In genomic region chr1:65791396-65791795, GRCh38 we compare ENCODE assay signal across 15 cellular contexts.
A peak's percentile ranks its signal among the peaks of the same experiment; 100 is the strongest.
DNase-seq lines count a peak whose midpoint lies in the region; ATAC-seq and TF ChIP-seq lines count a peak whose summit lies in the region.
"Had no signal": no experiment of that assay in that cellular context is flagged by ENCODE, and none has a peak within 500 bp of the region (broad histone marks: within the 10 kb centered on the region; RNA-seq: fewer than 3 reads in every experiment).

No MANE protein-coding gene starts in this region.

- H3K9ac ChIP-seq in Loucy (ENCODE audit: low read depth, low read length, poor library complexity, severe bottlenecking): no peak overlapping the region

- H3K9me3 Mint-ChIP-seq in nephron progenitor cell: peaks cover 23% of the 10 kb centered on the region

- H3K27me3 ChIP-seq in Loucy (ENCODE audit: insufficient read depth, low read length, poor library complexity, severe bottlenecking): no peaks in the 10 kb centered on the region
- H3K27me3 ChIP-seq: SJCRH30, thyroid gland had no signal

- H3K4me3 ChIP-seq in Loucy (ENCODE audit: low read length, poor library complexity, severe bottlenecking): no peak overlapping the region
- H3K4me3 ChIP-seq: SJCRH30, thyroid gland had no signal

- DNase-seq in AG20443 (ENCODE audit: low spot score) (peak; percentile 26), fibroblast of gingiva (ENCODE audit: low read depth) (peak; percentile 50), nephron progenitor cell (no peak), GM13976 (ENCODE audit: low spot score) (no peak)
- DNase-seq in NK-92 treated with Interleukin-12 subunit alpha and Interleukin-12 subunit beta, amount 100 ng/mL, for 24 hours (lab: John Stamatoyannopoulos, UW): no peak
- DNase-seq: activated CD4-positive, alpha-beta T cell treated with anti-CD3 and anti-CD28 coated beads, Interleukin-2, amount 50 U/mL, for 4 hours; heart right ventricle; psoas muscle; SJCRH30; stimulated activated CD4-positive, alpha-beta T cell treated with anti-CD3 and anti-CD28 coated beads, Interleukin-1b, Interleukin-23, amount 100 ng/mL, for 48 hours; stimulated activated CD8-positive, alpha-beta memory T cell treated with anti-CD3 and anti-CD28 coated beads, Interleukin-4, amount 100 ng/mL, for 48 hours; thyroid gland had no signal

- no peak for TF ChIP-seq CTCF in Loucy (conservative IDR thresholded peaks at IDR 0.05; ENCODE audit: low read length)
- TF ChIP-seq CTCF in nephron progenitor cell (IDR thresholded peaks at IDR 0.05): no peak
- TF ChIP-seq CTCF in GM13976 (IDR thresholded peaks at IDR 0.05; ENCODE audit: borderline replicate concordance, control extremely low read depth, extremely low read depth, insufficient read depth, missing control alignments): no peak

- H3K4me1 ChIP-seq in Loucy (ENCODE audit: insufficient read depth, low read length, poor library complexity, severe bottlenecking): peaks cover 3% of the 10 kb centered on the region
- H3K4me1 ChIP-seq: psoas muscle, SJCRH30, thyroid gland had no signal

- peak overlapping the region; percentile 1 for H3K4me3 Mint-ChIP-seq in nephron progenitor cell

- H3K9me3 ChIP-seq in Loucy (ENCODE audit: insufficient read depth, low read depth, low read length): peaks cover 4% of the 10 kb centered on the region; the same call in 1 of the 2 replicates
- H3K9me3 ChIP-seq: SJCRH30, thyroid gland had no signal

- no peak overlapping the region for H3K4me2 ChIP-seq in Loucy (ENCODE audit: low read depth, low read length, poor library complexity, severe bottlenecking)

- 0 out of 2 replicates have a peak overlapping the region, but pooled peaks have one; percentile 10 for H2AFZ ChIP-seq in Loucy (ENCODE audit: low read length)

- peaks cover 9% of the 10 kb centered on the region for H3K36me3 Mint-ChIP-seq in nephron progenitor cell (ENCODE audit: low read depth)

- H3K9me2 ChIP-seq in Loucy (replicated peaks; ENCODE audit: low read depth, low read length): no peaks in the 10 kb centered on the region

- no peaks in the 10 kb centered on the region for H4K20me1 ChIP-seq in Loucy (ENCODE audit: insufficient read depth, low read length, poor library complexity, severe bottlenecking)

- in situ Hi-C loops in GM13976 (cut with MboI; ENCODE audit: low sequenced_read_pairs, unreplicated experiment): no loop called here

- H3K79me2 ChIP-seq in Loucy (ENCODE audit: insufficient read depth, low read length): no peaks in the 10 kb centered on the region

- H3F3A ChIP-seq in Loucy (ENCODE audit: low read depth): no peaks in the 10 kb centered on the region

- no peak overlapping the region for H3K27ac Mint-ChIP-seq in nephron progenitor cell

- peaks cover 17% of the 10 kb centered on the region for H3K4me1 Mint-ChIP-seq in nephron progenitor cell

- ATAC-seq in HG02610 (IDR thresholded peaks at IDR 0.05; ENCODE audit: unreplicated experiment): no peak
- no peak for ATAC-seq in HG02678 (IDR thresholded peaks at IDR 0.05; ENCODE audit: unreplicated experiment)

- H3K27me3 Mint-ChIP-seq in nephron progenitor cell (ENCODE audit: low read depth, poor library complexity): peaks cover 80% of the 10 kb centered on the region

- H3K36me3 ChIP-seq in Loucy (ENCODE audit: insufficient read depth, low read length): no peaks in the 10 kb centered on the region
- H3K36me3 ChIP-seq: heart right ventricle, SJCRH30, thyroid gland had no signal

Comparison
In these comparisons a context has a peak if more than half of its experiments do, and no peak if none do; other contexts are left out.
1. DNase-seq: peak in AG20443 (single experiment) and fibroblast of gingiva (single experiment); none in nephron progenitor cell (single experiment), NK-92 treated with Interleukin-12 subunit alpha and Interleukin-12 subunit beta, amount 100 ng/mL, for 24 hours (single experiment) and GM13976 (single experiment).